Comparison of ENCODE assay signal across 25 cellular contexts in the genomic region with DNA sequence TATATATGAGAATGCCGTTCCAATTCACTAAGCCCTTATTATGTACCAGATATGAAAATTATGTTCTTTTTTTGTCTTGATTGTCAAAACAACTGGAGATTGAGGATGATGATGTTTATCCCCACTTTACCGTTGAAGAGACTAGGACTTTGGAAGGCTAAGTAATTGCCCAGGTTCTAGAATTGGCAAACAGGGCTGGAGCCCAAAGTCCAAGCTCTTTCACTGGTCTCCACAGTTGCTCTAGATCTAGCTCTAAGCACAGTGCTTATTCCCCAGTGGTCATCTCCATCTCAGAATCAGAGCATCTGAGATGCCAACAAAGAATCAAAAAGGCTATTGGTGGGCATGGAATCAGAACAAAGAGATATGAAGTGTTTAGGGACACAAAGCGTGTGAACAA.
"Had no signal": no experiment of that assay in that cellular context is flagged by ENCODE, and none has a peak within 500 bp of the region (broad histone marks: within the 10 kb centered on the region; RNA-seq: fewer than 3 reads in every experiment).

No MANE protein-coding gene starts in this region.

- H3K27me3 ChIP-seq: neural progenitor cell, ovary, stomach, suprapubic skin, testis, tibial artery, transverse colon, upper lobe of right lung, uterus had no signal

- DNase-seq: naive thymus-derived CD4-positive, alpha-beta T cell; natural killer cell; occipital lobe; ovary; posterior cingulate gyrus; psoas muscle; right cardiac atrium; small intestine; stimulated activated CD4-positive, alpha-beta T cell treated with anti-CD3 and anti-CD28 coated beads, Interleukin-15, amount 100 ng/mL, for 24 hours; stimulated activated CD4-positive, alpha-beta T cell treated with anti-CD3 and anti-CD28 coated beads, Interleukin-2, amount 100 ng/mL, for 24 hours; stimulated activated CD4-positive, alpha-beta T cell treated with anti-CD3 and anti-CD28 coated beads, Interleukin-2, amount 100 ng/mL, for 48 hours; stimulated activated CD4-positive, alpha-beta T cell treated with anti-CD3 and anti-CD28 coated beads, Interleukin-4, amount 100 ng/mL, for 24 hours; stimulated activated naive B cell treated with anti-CD40 and anti-IgM and Interleukin-4, amounts not matched to agents 10 μg/mL and 1 μg/mL and 100 μg/mL, for 72 hours; stimulated activated naive CD4-positive, alpha-beta T cell treated with Interleukin-2 at 50 U/mL for 16 hours; stomach; testis; tibial artery; transverse colon; upper lobe of right lung; uterus had no signal

- FAIRE-seq: small intestine had no signal

- H3K4me3 ChIP-seq: neural progenitor cell, ovary, psoas muscle, stomach, suprapubic skin, testis, tibial artery, transverse colon, upper lobe of right lung, uterus had no signal

- H3K9ac ChIP-seq: neural progenitor cell, parathyroid adenoma had no signal

- H3K36me3 ChIP-seq: neural progenitor cell, ovary, stomach, suprapubic skin, tibial artery, transverse colon, upper lobe of right lung, uterus had no signal

- H3K9me3 ChIP-seq: ovary, psoas muscle, stomach, suprapubic skin, testis, tibial artery, transverse colon, upper lobe of right lung, uterus had no signal

- H3K4me1 ChIP-seq: parathyroid adenoma, psoas muscle, transverse colon, uterus had no signal

- ATAC-seq: naive thymus-derived CD4-positive, alpha-beta T cell; natural killer cell; psoas muscle; right cardiac atrium; sciatic nerve; stimulated activated effector memory CD8-positive, alpha-beta T cell treated with anti-CD3 and anti-CD28 coated beads, Interleukin-12 subunit alpha, Interleukin-12 subunit beta, amount 100 ng/mL, for 72 hours; stimulated activated naive B cell treated with anti-CD40 and anti-IgM and Interleukin-4, amounts not matched to agents 10 μg/mL and 1 μg/mL and 100 μg/mL, for 72 hours; upper lobe of right lung had no signal

- H3K4me2 ChIP-seq: neural progenitor cell had no signal

- H2AFZ ChIP-seq: neural progenitor cell, parathyroid adenoma had no signal

- H3K79me2 ChIP-seq: parathyroid adenoma had no signal

- H3K27ac ChIP-seq: neural progenitor cell, ovary, parathyroid adenoma, psoas muscle, stomach, suprapubic skin, testis, tibial artery, transverse colon, upper lobe of right lung, uterus had no signal
